Comparison of ENCODE assay signal across 8 cellular contexts in the genomic region with DNA sequence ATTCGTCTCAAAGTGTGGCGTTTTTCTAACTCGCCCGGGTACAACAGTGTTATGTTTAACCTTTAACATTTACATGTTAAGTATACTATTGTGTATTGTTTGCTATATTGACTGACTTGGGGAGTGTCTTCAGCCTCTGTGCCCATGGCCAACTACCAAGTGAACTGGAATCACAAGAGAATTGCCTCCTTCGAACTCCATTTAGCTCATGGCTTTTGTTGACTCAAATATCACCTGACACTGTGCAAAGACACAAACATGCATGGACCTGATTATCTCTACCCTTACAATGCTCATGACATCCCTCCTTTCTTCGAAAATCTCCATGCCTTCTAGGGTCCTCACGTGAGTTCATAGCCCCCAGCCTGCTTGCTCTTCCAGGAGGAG. TPM values are rescaled to one million over a fixed set of nuclear protein-coding genes. Genes with fewer than 3 reads are reported as not detected.
A peak's percentile ranks its signal among the peaks of the same experiment; 100 is the strongest.
DNase-seq lines count a peak whose midpoint lies in the region; ATAC-seq, FAIRE-seq and TF ChIP-seq lines count a peak whose summit lies in the region.

No MANE protein-coding gene starts in this region.

- H3K9me3 ChIP-seq in OCI-LY3 (ENCODE audit: insufficient read depth, low read length) (no peaks in the 10 kb centered on the region), esophagus squamous epithelium (peaks cover 0 to 56% (median 15%) of the 10 kb centered on the region in 3 donors), pancreas (no peaks in the 10 kb centered on the region)

- H3K4me2 ChIP-seq in OCI-LY3 (ENCODE audit: low read length), result peak overlapping the region; percentile 86

- H2AFZ ChIP-seq in OCI-LY3 (ENCODE audit: low read depth, low read length), result peak overlapping the region; percentile 85

- H3K4me3 ChIP-seq in GM08714 (ENCODE audit: low read length) (peak overlapping the region; percentile 96), OCI-LY3 (ENCODE audit: low read length) (peak overlapping the region; percentile 94), esophagus squamous epithelium (peak overlapping the region; percentile 42 to 67 (median 56)), pancreas (peak overlapping the region; percentile 29 to 45 (median 34))

- DNase-seq in esophagus squamous epithelium (lab: John Stamatoyannopoulos, UW), result no peak
- DNase-seq in pancreas, result no peak
- DNase-seq in RPMI8226, result no peak
- DNase-seq in middle frontal gyrus (ENCODE audit: extremely low spot score, low spot score), result no peak

- H3K79me2 ChIP-seq in OCI-LY3 (ENCODE audit: low read length), result peaks cover 61% of the 10 kb centered on the region

- H3K4me1 ChIP-seq in OCI-LY3 (ENCODE audit: low read length), result peaks cover 13% of the 10 kb centered on the region
- H3K4me1 ChIP-seq in esophagus squamous epithelium, result peaks cover 0 to 33% (median 6%) of the 10 kb centered on the region in 3 donors
- no peaks in the 10 kb centered on the region for H3K4me1 ChIP-seq in pancreas

- peaks cover 9% of the 10 kb centered on the region; the same call in 1 of the 2 replicates for H4K20me1 ChIP-seq in OCI-LY3 (ENCODE audit: insufficient read depth, low read length)

- 13% methylated on average over 7 of the region's 7 CpGs for WGBS in esophagus squamous epithelium, 2 donors
- WGBS in pancreas, 2 donors, result 10 to 13% methylated on average over 7 of the region's 7 CpGs

- no peak for FAIRE-seq in pancreas (lab: Jason Lieb, UNC)

- H3K27me3 ChIP-seq in OCI-LY3 (ENCODE audit: low read depth, low read length) (no peaks in the 10 kb centered on the region), esophagus squamous epithelium (no peaks in the 10 kb centered on the region), pancreas (no peaks in the 10 kb centered on the region)

- H3K27ac ChIP-seq in OCI-LY3 (ENCODE audit: low read length) (peak overlapping the region; percentile 31), esophagus squamous epithelium (peak overlapping the region in 2 of 4 donors; percentile 75 to 78), pancreas (no peak overlapping the region)

- peak overlapping the region; percentile 90 for H3K9ac ChIP-seq in OCI-LY3 (ENCODE audit: low read length)

- TF ChIP-seq CTCF in OCI-LY3 (IDR thresholded peaks at IDR 0.05; ENCODE audit: low read depth, low read length), result no peak
- TF ChIP-seq CTCF in esophagus squamous epithelium (IDR thresholded peaks at IDR 0.05), result no peak
- TF ChIP-seq CTCF in pancreas (IDR thresholded peaks at IDR 0.05), result no peak

- TF ChIP-seq POLR2A in esophagus squamous epithelium (IDR thresholded peaks at IDR 0.05), result no peak

- ATAC-seq in pancreas, result peak in 2 of 4 donors; percentile 16
- ATAC-seq in GM18868 (IDR thresholded peaks at IDR 0.05; ENCODE audit: unreplicated experiment), result no peak
- no peak for ATAC-seq in GM18858 (IDR thresholded peaks at IDR 0.05; ENCODE audit: unreplicated experiment)

- H3K36me3 ChIP-seq in OCI-LY3 (replicated peaks; ENCODE audit: low read depth, low read length) (peaks cover 23% of the 10 kb centered on the region), esophagus squamous epithelium (peaks cover 0 to 26% (median 0%) of the 10 kb centered on the region in 3 donors), pancreas (no peaks in the 10 kb centered on the region)

- intact Hi-C loops in esophagus squamous epithelium (cut with DNase I) (no loop called here), pancreas (cut with DNase I) (no loop called here)

RNA-seq across cellular contexts. Expression of gene ZNF814, which starts 0.7 kb away (rescaled TPM):
- total RNA-seq in esophagus squamous epithelium (10 to 100 TPM in 1 of 4 donors, 1 to 10 TPM in 3; 3.0 to 12.6 (median 5.0) TPM), pancreas (1 to 10 TPM; 3.7 to 7.7 (median 6.0) TPM)
- 10 to 100 TPM in 1 of 2 donors, 1 to 10 TPM in 1; 9.8 to 10.8 TPM for polyA plus RNA-seq in pancreas

RNA-seq across cellular contexts. Expression of gene ZNF417, which starts 28.3 kb away (rescaled TPM):
- total RNA-seq in esophagus squamous epithelium (10 to 100 TPM in 1 of 4 donors, 1 to 10 TPM in 3; 4.3 to 11.1 (median 6.1) TPM), pancreas (10 to 100 TPM in 1 of 6 donors, 1 to 10 TPM in 5; 4.8 to 15.3 (median 6.6) TPM)
- 1 to 10 TPM; 2.8 to 3.3 TPM for polyA plus RNA-seq in pancreas

RNA-seq across cellular contexts. Expression of gene ZNF587, which starts 38.4 kb away (rescaled TPM):
- total RNA-seq in esophagus squamous epithelium, result 10 to 100 TPM; 13.2 to 27.5 (median 16.3) TPM
- 10 to 100 TPM; 12.2 to 29.5 (median 16.1) TPM for total RNA-seq in pancreas
- polyA plus RNA-seq in pancreas, result 10 to 100 TPM in 1 of 2 donors, 1 to 10 TPM in 1; 9.3 to 28.2 TPM

RNA-seq across cellular contexts. Expression of gene ZNF418, which starts 47.1 kb away (rescaled TPM):
- total RNA-seq in esophagus squamous epithelium (1 to 10 TPM; 1.4 to 9.5 (median 3.5) TPM), pancreas (1 to 10 TPM; 2.6 to 6.3 (median 4.0) TPM)
- 1 to 10 TPM; 4.6 to 8.4 TPM for polyA plus RNA-seq in pancreas

RNA-seq across cellular contexts. Expression of gene ZNF587B, which starts 58.0 kb away (rescaled TPM):
- 10 to 100 TPM in 2 of 4 donors, 1 to 10 TPM in 2; 5.3 to 25.0 (median 13.3) TPM for total RNA-seq in esophagus squamous epithelium
- 10 to 100 TPM in 1 of 6 donors, 1 to 10 TPM in 5; 8.0 to 10.3 (median 9.0) TPM for total RNA-seq in pancreas
- polyA plus RNA-seq in pancreas, result 1 to 10 TPM; 4.4 to 8.4 TPM

Comparison
In these comparisons a context has a peak if more than half of its experiments do, and no peak if none do; other contexts are left out.
1. H3K4me3 ChIP-seq: peak in every context shown above with its lines; median percentile 96 in GM08714; 94 in OCI-LY3; 56 in esophagus squamous epithelium; 34 in pancreas.